ENCODE assay signal across 2 cellular contexts in the genomic region with DNA sequence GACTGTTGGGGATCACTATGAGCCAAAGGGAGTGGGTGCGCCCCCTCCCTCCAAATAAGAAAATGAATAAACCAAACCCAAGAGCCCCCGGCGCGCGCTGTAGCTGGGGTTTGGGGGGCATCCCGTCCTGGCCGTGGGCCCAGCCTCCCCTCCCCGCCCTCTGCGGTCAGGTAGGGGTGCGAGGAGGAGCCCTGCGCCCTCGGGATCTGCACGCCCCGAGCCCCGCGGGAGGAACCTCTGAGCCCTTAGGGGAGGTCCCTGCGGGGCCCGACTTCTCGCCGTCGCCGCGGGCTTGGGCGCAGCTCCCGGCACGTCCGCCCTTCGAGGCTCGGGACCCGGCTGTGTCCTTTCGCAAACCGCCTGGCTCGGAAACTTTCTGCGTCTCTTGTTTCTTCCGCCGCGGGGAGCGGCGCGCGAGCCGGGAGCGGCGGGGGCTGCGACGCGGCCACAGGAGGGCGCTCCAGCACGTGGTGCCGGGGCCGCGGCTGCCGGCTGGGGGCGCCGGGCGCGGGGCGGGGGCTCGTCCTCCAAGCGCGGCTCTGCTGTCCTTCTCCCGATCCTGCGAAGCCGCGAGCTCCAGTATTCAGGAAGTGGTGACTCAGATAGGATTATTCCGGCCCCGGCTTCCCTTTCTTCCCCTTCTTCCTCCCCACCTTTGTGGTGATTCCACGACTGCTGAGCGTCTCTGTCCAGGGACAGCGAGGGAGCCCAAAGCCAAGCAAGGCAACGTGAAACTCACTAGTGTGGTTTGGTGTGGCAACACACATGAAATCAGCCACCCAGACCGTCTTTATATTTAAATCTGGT.
A peak's percentile ranks its signal among the peaks of the same experiment; 100 is the strongest.
TF ChIP-seq lines count a peak whose summit lies in the region.

No MANE protein-coding gene starts in this region.

TF ChIP-seq in IMR-90, 13 proteins besides CTCF, POLR2A, EP300 and RAD21:
- TF ChIP-seq MAFK (IDR thresholded peaks at IDR 0.05; ENCODE audit: low read depth, low read length) (no peak), NFE2L2 (IDR thresholded peaks at IDR 0.05; ENCODE audit: low read depth, low read length) (no peak), BHLHE40 (IDR thresholded peaks at IDR 0.05; ENCODE audit: low read depth, low read length) (peak; percentile 54), RFX5 (IDR thresholded peaks at IDR 0.05; ENCODE audit: low read depth, low read length) (no peak), MAZ (IDR thresholded peaks at IDR 0.05; ENCODE audit: borderline replicate concordance, low read depth, low read length) (peak; percentile 95), MXI1 (IDR thresholded peaks at IDR 0.05; ENCODE audit: borderline replicate concordance, low read depth, low read length) (peak; percentile 75; the same call in 1 of the 2 replicates), RCOR1 (IDR thresholded peaks at IDR 0.05; ENCODE audit: insufficient replicate concordance, low read length) (no peak), CEBPB (IDR thresholded peaks at IDR 0.05; ENCODE audit: low read depth, low read length) (peak; percentile 45; the same call in 1 of the 2 replicates), FOS (IDR thresholded peaks at IDR 0.05; ENCODE audit: low read depth, low read length) (no peak), SMC3 (IDR thresholded peaks at IDR 0.05; ENCODE audit: low read depth, low read length) (peak; percentile 69), CHD1 (IDR thresholded peaks at IDR 0.05; ENCODE audit: low read depth, low read length) (no peak)
- TF ChIP-seq, protein P1, sequence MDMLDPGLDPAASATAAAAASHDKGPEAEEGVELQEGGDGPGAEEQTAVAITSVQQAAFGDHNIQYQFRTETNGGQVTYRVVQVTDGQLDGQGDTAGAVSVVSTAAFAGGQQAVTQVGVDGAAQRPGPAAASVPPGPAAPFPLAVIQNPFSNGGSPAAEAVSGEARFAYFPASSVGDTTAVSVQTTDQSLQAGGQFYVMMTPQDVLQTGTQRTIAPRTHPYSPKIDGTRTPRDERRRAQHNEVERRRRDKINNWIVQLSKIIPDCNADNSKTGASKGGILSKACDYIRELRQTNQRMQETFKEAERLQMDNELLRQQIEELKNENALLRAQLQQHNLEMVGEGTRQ (IDR thresholded peaks at IDR 0.05; ENCODE audit: low read depth, low read length) = peak; percentile 40; the same call in 1 of the 2 replicates
- TF ChIP-seq, protein P2, sequence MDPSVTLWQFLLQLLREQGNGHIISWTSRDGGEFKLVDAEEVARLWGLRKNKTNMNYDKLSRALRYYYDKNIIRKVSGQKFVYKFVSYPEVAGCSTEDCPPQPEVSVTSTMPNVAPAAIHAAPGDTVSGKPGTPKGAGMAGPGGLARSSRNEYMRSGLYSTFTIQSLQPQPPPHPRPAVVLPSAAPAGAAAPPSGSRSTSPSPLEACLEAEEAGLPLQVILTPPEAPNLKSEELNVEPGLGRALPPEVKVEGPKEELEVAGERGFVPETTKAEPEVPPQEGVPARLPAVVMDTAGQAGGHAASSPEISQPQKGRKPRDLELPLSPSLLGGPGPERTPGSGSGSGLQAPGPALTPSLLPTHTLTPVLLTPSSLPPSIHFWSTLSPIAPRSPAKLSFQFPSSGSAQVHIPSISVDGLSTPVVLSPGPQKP (IDR thresholded peaks at IDR 0.05; ENCODE audit: borderline replicate concordance, low read depth, low read length) = no peak

TF ChIP-seq in PFSK-1, 5 proteins besides CTCF, POLR2A, EP300 and RAD21:
- peak; percentile 89 for TF ChIP-seq FOXP2 (optimal IDR thresholded peaks at IDR 0.05; ENCODE audit: borderline replicate concordance, extremely low read depth, extremely low read length, insufficient read depth)
- TF ChIP-seq POLR2AphosphoS5 (IDR thresholded peaks at IDR 0.05; ENCODE audit: low read depth, low read length) = peak; percentile 63
- TF ChIP-seq SIN3A (IDR thresholded peaks at IDR 0.05; ENCODE audit: borderline replicate concordance, insufficient read depth, low read length) = 0 out of 2 replicates have a peak, but pooled peaks have one; percentile 7
- TF ChIP-seq, protein P3, sequence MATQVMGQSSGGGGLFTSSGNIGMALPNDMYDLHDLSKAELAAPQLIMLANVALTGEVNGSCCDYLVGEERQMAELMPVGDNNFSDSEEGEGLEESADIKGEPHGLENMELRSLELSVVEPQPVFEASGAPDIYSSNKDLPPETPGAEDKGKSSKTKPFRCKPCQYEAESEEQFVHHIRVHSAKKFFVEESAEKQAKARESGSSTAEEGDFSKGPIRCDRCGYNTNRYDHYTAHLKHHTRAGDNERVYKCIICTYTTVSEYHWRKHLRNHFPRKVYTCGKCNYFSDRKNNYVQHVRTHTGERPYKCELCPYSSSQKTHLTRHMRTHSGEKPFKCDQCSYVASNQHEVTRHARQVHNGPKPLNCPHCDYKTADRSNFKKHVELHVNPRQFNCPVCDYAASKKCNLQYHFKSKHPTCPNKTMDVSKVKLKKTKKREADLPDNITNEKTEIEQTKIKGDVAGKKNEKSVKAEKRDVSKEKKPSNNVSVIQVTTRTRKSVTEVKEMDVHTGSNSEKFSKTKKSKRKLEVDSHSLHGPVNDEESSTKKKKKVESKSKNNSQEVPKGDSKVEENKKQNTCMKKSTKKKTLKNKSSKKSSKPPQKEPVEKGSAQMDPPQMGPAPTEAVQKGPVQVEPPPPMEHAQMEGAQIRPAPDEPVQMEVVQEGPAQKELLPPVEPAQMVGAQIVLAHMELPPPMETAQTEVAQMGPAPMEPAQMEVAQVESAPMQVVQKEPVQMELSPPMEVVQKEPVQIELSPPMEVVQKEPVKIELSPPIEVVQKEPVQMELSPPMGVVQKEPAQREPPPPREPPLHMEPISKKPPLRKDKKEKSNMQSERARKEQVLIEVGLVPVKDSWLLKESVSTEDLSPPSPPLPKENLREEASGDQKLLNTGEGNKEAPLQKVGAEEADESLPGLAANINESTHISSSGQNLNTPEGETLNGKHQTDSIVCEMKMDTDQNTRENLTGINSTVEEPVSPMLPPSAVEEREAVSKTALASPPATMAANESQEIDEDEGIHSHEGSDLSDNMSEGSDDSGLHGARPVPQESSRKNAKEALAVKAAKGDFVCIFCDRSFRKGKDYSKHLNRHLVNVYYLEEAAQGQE (IDR thresholded peaks at IDR 0.05; ENCODE audit: insufficient read depth in 1 of 2, low read depth in 2 of 2, low read length in 2 of 2) = peak in 1 of 2 experiments; percentile 59; a peak in 2 of 4 replicates
- no peak for TF ChIP-seq TAF1 (IDR thresholded peaks at IDR 0.05; ENCODE audit: borderline replicate concordance, insufficient read depth, low read length)
